In genomic region chr5:74953961-74954720, GRCh38 we compare ENCODE assay signal across 12 cellular contexts.
DNase-seq lines count a peak whose midpoint lies in the region; ATAC-seq and TF ChIP-seq lines count a peak whose summit lies in the region.
"Had no signal": no experiment of that assay in that cellular context is flagged by ENCODE, and none has a peak within 500 bp of the region (broad histone marks: within the 10 kb centered on the region; RNA-seq: fewer than 3 reads in every experiment).

No MANE protein-coding gene starts in this region.

- no peak overlapping the region for H3K4me2 ChIP-seq in neural progenitor cell

- no peak overlapping the region for H2AFZ ChIP-seq in neural progenitor cell (replicated peaks)

- H3K27me3 ChIP-seq in brain microvascular endothelial cell (replicated peaks), result no peaks in the 10 kb centered on the region
- no peaks in the 10 kb centered on the region for H3K27me3 ChIP-seq in neural progenitor cell
- H3K27me3 ChIP-seq: vagina had no signal

- no peak overlapping the region for H3K4me3 ChIP-seq in brain microvascular endothelial cell (ENCODE audit: low read depth, low read length)
- no peak overlapping the region for H3K4me3 ChIP-seq in neural progenitor cell
- H3K4me3 ChIP-seq: vagina had no signal

- H3F3A ChIP-seq in neural progenitor cell (ENCODE audit: low read depth), result no peaks in the 10 kb centered on the region

- H3K9me3 Mint-ChIP-seq in nephron, result peaks cover 4% of the 10 kb centered on the region
- H3K9me3 Mint-ChIP-seq in neural progenitor cell, result peaks cover 2% of the 10 kb centered on the region
- H3K9me3 Mint-ChIP-seq in T-helper 2 cell treated with Interferon-gamma antibody and Interleukin-4, amounts not matched to agents 5 μg/mL and 100 μg/mL, for 36 hours, result no peaks in the 10 kb centered on the region

- H3K4me3 Mint-ChIP-seq in nephron (no peak overlapping the region), neural progenitor cell (no peak overlapping the region)
- H3K4me3 Mint-ChIP-seq in T-helper 2 cell treated with Interferon-gamma antibody and Interleukin-4, amounts not matched to agents 5 μg/mL and 100 μg/mL, for 36 hours, result no peak overlapping the region

- ATAC-seq in HG03139 (IDR thresholded peaks at IDR 0.05; ENCODE audit: unreplicated experiment), result peak; percentile 65

- no peaks in the 10 kb centered on the region for H4K20me1 ChIP-seq in neural progenitor cell (ENCODE audit: low read depth)

- no peak overlapping the region for H3K9ac ChIP-seq in neural progenitor cell

- H3K27me3 Mint-ChIP-seq in nephron (ENCODE audit: low read depth) (peaks cover 14% of the 10 kb centered on the region), neural progenitor cell (ENCODE audit: insufficient read depth, low read depth) (peaks cover 2% of the 10 kb centered on the region)
- peaks cover 31% of the 10 kb centered on the region for H3K27me3 Mint-ChIP-seq in T-helper 2 cell treated with Interferon-gamma antibody and Interleukin-4, amounts not matched to agents 5 μg/mL and 100 μg/mL, for 36 hours (ENCODE audit: low read depth)

- no peaks in the 10 kb centered on the region for H3K9me3 ChIP-seq in neural progenitor cell (ENCODE audit: low read depth)
- H3K9me3 ChIP-seq: vagina had no signal

- peak; percentile 23 for DNase-seq in GM13977 (ENCODE audit: low spot score)
- peak; percentile 37 for DNase-seq in brain microvascular endothelial cell
- no peak for DNase-seq in neural progenitor cell (ENCODE audit: low spot score)
- DNase-seq in T-helper 2 cell treated with Interferon-gamma antibody and Interleukin-4, amounts not matched to agents 5 μg/mL and 100 μg/mL, for 36 hours (ENCODE audit: low spot score), result no peak
- DNase-seq in germinal center (ENCODE audit: low spot score), result no peak
- DNase-seq in cortex of kidney (lab: John Stamatoyannopoulos, UW), result no peak
- DNase-seq: amygdala, DMS 273 treated with DMSO at 0.1 percent for 48 hours, OCI-M1 had no signal

- H3K36me3 Mint-ChIP-seq in nephron (ENCODE audit: low read depth) (no peaks in the 10 kb centered on the region), neural progenitor cell (no peaks in the 10 kb centered on the region)
- no peaks in the 10 kb centered on the region for H3K36me3 Mint-ChIP-seq in T-helper 2 cell treated with Interferon-gamma antibody and Interleukin-4, amounts not matched to agents 5 μg/mL and 100 μg/mL, for 36 hours (ENCODE audit: low read depth)

- no peaks in the 10 kb centered on the region for H3K4me1 Mint-ChIP-seq in nephron
- no peaks in the 10 kb centered on the region for H3K4me1 Mint-ChIP-seq in neural progenitor cell
- H3K4me1 Mint-ChIP-seq in T-helper 2 cell treated with Interferon-gamma antibody and Interleukin-4, amounts not matched to agents 5 μg/mL and 100 μg/mL, for 36 hours (ENCODE audit: low read depth), result no peaks in the 10 kb centered on the region

- H3K27ac Mint-ChIP-seq in nephron (peak overlapping the region; percentile 40 to 61 (median 59)), neural progenitor cell (no peak overlapping the region)
- H3K27ac Mint-ChIP-seq in T-helper 2 cell treated with Interferon-gamma antibody and Interleukin-4, amounts not matched to agents 5 μg/mL and 100 μg/mL, for 36 hours, result no peak overlapping the region

- in situ Hi-C loops in GM13977 (cut with MboI; ENCODE audit: low pct_unique_long_range_greater_than_20kb, low sequenced_read_pairs, unreplicated experiment) (no loop called here), brain microvascular endothelial cell (cut with HindIII; ENCODE audit: low pct_ligation_motif_present, low sequenced_read_pairs) (no loop called here)

- H3K4me1 ChIP-seq in neural progenitor cell, result no peaks in the 10 kb centered on the region

- H3K79me2 ChIP-seq in neural progenitor cell (ENCODE audit: low read depth), result no peaks in the 10 kb centered on the region

- H3K36me3 ChIP-seq in brain microvascular endothelial cell (replicated peaks) (no peaks in the 10 kb centered on the region), neural progenitor cell (no peaks in the 10 kb centered on the region)
- H3K36me3 ChIP-seq: vagina had no signal

- TF ChIP-seq CTCF in GM13977 (IDR thresholded peaks at IDR 0.05; ENCODE audit: extremely low read depth, insufficient read depth, missing control alignments) (no peak), brain microvascular endothelial cell (IDR thresholded peaks at IDR 0.05; ENCODE audit: low read depth, low read length, missing control alignments) (no peak), nephron (IDR thresholded peaks at IDR 0.05; ENCODE audit: unreplicated experiment in 3 of 3) (no peak), neural progenitor cell (IDR thresholded peaks at IDR 0.05) (no peak)

- H3K27ac ChIP-seq in brain microvascular endothelial cell, result peak overlapping the region; percentile 50
- H3K27ac ChIP-seq in neural progenitor cell, result no peak overlapping the region
- H3K27ac ChIP-seq: vagina had no signal

Comparison
In these comparisons a context has a peak if more than half of its experiments do, and no peak if none do; other contexts are left out.
1. DNase-seq: peak in GM13977 (single experiment) and brain microvascular endothelial cell (single experiment); none in neural progenitor cell (single experiment), T-helper 2 cell treated with Interferon-gamma antibody and Interleukin-4, amounts not matched to agents 5 μg/mL and 100 μg/mL, for 36 hours (single experiment), germinal center (single experiment) and cortex of kidney (single experiment).
2. H3K27ac Mint-ChIP-seq: peak in nephron (3 of 3); none in neural progenitor cell (single experiment) and T-helper 2 cell treated with Interferon-gamma antibody and Interleukin-4, amounts not matched to agents 5 μg/mL and 100 μg/mL, for 36 hours (single experiment).